Comparison of ENCODE assay signal across 13 cellular contexts in the genomic region with DNA sequence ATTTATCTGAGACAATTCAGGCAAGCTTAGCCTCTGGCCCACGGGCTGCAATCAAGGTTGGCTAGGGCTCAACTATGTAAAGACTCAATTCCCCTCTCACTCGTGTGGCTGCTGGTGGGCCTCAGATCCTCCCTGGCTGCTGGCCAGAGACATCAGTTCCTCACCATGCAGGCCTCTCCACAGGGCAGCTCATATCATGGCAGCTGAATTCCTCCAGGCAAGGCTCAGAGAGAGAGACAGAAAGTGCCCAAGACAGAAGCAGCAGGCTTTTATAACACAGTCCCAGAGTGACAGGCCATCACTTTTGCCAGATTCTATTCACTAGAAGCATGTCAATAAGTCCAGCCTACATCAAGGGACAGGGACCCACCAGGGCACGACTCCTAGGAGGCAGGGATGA.
DNase-seq lines count a peak whose midpoint lies in the region; ATAC-seq and TF ChIP-seq lines count a peak whose summit lies in the region.
"Had no signal": no experiment of that assay in that cellular context is flagged by ENCODE, and none has a peak within 500 bp of the region (broad histone marks: within the 10 kb centered on the region; RNA-seq: fewer than 3 reads in every experiment).

No MANE protein-coding gene starts in this region.

- ATAC-seq in GM19324 (IDR thresholded peaks at IDR 0.05; ENCODE audit: low FRiP score, unreplicated experiment) (peak; percentile 36), HG02840 (IDR thresholded peaks at IDR 0.05; ENCODE audit: low FRiP score, unreplicated experiment) (peak; percentile 28)

- peak overlapping the region; percentile 94 for H3K27ac ChIP-seq in brain microvascular endothelial cell
- H3K27ac ChIP-seq in spleen, result peak overlapping the region in 6 of 8 donors; percentile 69 to 78 (median 76)

- WGBS in spleen, 5 donors, result 60 to 79% (median 66%) methylated on average over 3 of the region's 3 CpGs

- no peak for TF ChIP-seq POLR2A in spleen (IDR thresholded peaks at IDR 0.05)

- H3K4me3 ChIP-seq in brain microvascular endothelial cell (ENCODE audit: low read depth, low read length) (no peak overlapping the region), spleen (no peak overlapping the region)
- H3K4me3 ChIP-seq: testis had no signal

- no peaks in the 10 kb centered on the region for H3K27me3 ChIP-seq in brain microvascular endothelial cell (replicated peaks)
- H3K27me3 ChIP-seq in spleen (replicated peaks in 1 of 7), result no peaks in the 10 kb centered on the region
- H3K27me3 ChIP-seq: testis had no signal

- in situ Hi-C loops in brain microvascular endothelial cell (cut with HindIII; ENCODE audit: low pct_ligation_motif_present, low sequenced_read_pairs), result no loop called here

- H3K36me3 ChIP-seq in brain microvascular endothelial cell (replicated peaks) (no peaks in the 10 kb centered on the region), spleen (no peaks in the 10 kb centered on the region)

- intact Hi-C loops in spleen (cut with DNase I; ENCODE audit: low total_unique reads), result no loop called here
- intact Hi-C loops in posterior vena cava (cut with DNase I), result loop anchor here in 1 of 2 donors (5.0 kb wide), 2 partner anchors 35 kb away; no protein-coding TSS in a partner anchor

- H3K9me3 ChIP-seq in spleen, result no peaks in the 10 kb centered on the region
- H3K9me3 ChIP-seq: SK-N-SH, testis had no signal

- H3K4me1 ChIP-seq in spleen, result peaks cover 3 to 69% (median 34%) of the 10 kb centered on the region in 6 donors

- no peak for TF ChIP-seq CTCF in brain microvascular endothelial cell (IDR thresholded peaks at IDR 0.05; ENCODE audit: low read depth, low read length, missing control alignments)
- TF ChIP-seq CTCF in spleen (IDR thresholded peaks at IDR 0.05 in 8 of 11, conservative IDR thresholded peaks at IDR 0.05 in 3 of 11), result no peak

- DNase-seq in brain microvascular endothelial cell, result no peak
- no peak for DNase-seq in spleen
- no peak for DNase-seq in posterior vena cava (ENCODE audit: low spot score)
- no peak for DNase-seq in NCI-H2196 (lab: John Stamatoyannopoulos, UW; ENCODE audit: unreplicated experiment)
- no peak for DNase-seq in COLO668 (lab: John Stamatoyannopoulos, UW; ENCODE audit: unreplicated experiment)
- no peak for DNase-seq in NCI-H1417 treated with DMSO at 0.1 percent for 48 hours (lab: John Stamatoyannopoulos, UW)
- DNase-seq: anterior cingulate cortex; COR-L47; SK-N-SH; stimulated activated CD4-positive, alpha-beta T cell treated with anti-CD3 and anti-CD28 coated beads, Interleukin-4, amount 100 ng/mL, for 4 hours; testis had no signal
